Comparison of ENCODE assay signal across 13 cellular contexts in the genomic region with DNA sequence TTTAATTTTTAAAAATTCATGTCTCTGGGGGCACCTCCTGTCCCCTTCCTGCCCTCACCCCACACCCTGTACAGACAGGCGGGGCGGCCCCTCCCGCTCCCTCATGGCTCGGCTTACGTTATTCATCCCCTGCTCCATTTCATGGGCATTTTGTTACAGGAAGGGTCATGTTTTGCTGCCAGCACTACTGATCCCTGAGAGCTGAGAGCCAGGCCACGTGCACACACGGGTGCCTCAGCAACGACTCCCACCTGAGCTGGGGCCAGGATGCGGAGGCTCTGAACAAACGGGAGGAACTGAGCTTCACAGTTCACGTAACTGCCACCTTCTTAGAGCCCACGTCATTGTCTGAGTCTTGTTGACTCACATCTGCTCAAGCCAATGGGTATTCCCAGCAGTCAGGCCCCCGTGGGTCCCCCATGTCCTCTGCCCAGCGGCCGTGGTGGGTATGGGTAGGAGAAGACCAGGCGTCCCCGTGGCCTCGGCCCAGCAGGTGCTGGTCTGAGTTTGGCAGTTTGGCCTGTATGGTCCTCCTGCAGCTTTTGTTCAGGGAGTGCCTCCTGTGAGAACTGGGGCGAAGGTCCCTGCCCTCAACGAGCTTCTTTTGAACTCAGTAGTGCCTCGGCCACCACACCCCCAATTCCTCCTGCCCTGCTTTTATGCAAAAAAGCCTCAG. TPM values are rescaled to one million over a fixed set of nuclear protein-coding genes. Genes with fewer than 3 reads are reported as not detected.
A peak's percentile ranks its signal among the peaks of the same experiment; 100 is the strongest.
DNase-seq lines count a peak whose midpoint lies in the region; ATAC-seq and TF ChIP-seq lines count a peak whose summit lies in the region.
"Had no signal": no experiment of that assay in that cellular context is flagged by ENCODE, and none has a peak within 500 bp of the region (broad histone marks: within the 10 kb centered on the region; RNA-seq: fewer than 3 reads in every experiment).

No MANE protein-coding gene starts in this region.

- WGBS in IMR-90 (ENCODE audit: extremely low coverage in 2 of 2, insufficient read length in 1 of 2), 2 experiments = 56% methylated on average over 12 of the region's 21 CpGs; no CpG with 5 or more reads in 1 of the 2 experiments

- H3K56ac ChIP-seq in IMR-90 (ENCODE audit: extremely low read depth, insufficient read depth, low read length) = no peak overlapping the region

- CTCF ChIA-PET in activated CD4-positive, alpha-beta T cell treated with anti-CD3 and anti-CD28 coated beads for 36 hours (lab: Charles Lee) = interaction anchor here (1.1 to 1.5 kb wide), 2 partner anchors 12 to 17 kb away, joined by 3 read pairs; no protein-coding TSS in a partner anchor
- CTCF ChIA-PET in IMR-90 (lab: Yijun Ruan, JAX) = no interaction called here
- CTCF ChIA-PET in activated CD8-positive, alpha-beta T cell treated with anti-CD3 and anti-CD28 coated beads, Interleukin-2, amount 10 ng/mL, durations not matched to agents 7 days and 5 days (lab: Charles Lee) = interaction anchor here (1.0 to 1.2 kb wide), 2 partner anchors 17 to 75 kb away, joined by 3 to 4 read pairs; a partner anchor contains a TSS

- no peak overlapping the region for H3K23ac ChIP-seq in IMR-90 (ENCODE audit: low read depth, low read length)

- in situ Hi-C loops in IMR-90 (cut with MboI; ENCODE audit: low sequenced_read_pairs) = no loop called here
- in situ Hi-C loops in ACHN (cut with HindIII; ENCODE audit: low pct_ligation_motif_present, low pct_unique_long_range_greater_than_20kb, low sequenced_read_pairs) = no loop called here

- H4K91ac ChIP-seq in IMR-90 (ENCODE audit: insufficient read depth, low read depth, low read length) = no peak overlapping the region

- H3K27me3 ChIP-seq in IMR-90 (ENCODE audit: control insufficient read depth, insufficient read depth, low read length) = peaks cover 19% of the 10 kb centered on the region
- peaks cover 15% of the 10 kb centered on the region for H3K27me3 ChIP-seq in osteoblast (ENCODE audit: insufficient read depth, low read length)

- H3K14ac ChIP-seq in IMR-90 (replicated peaks; ENCODE audit: low read depth, low read length) = no peak overlapping the region

- peak; percentile 52 for ATAC-seq in activated CD4-positive, alpha-beta T cell treated with anti-CD3 and anti-CD28 coated beads for 36 hours
- no peak for ATAC-seq in IMR-90 (ENCODE audit: low read depth)
- peak; percentile 17 for ATAC-seq in activated CD8-positive, alpha-beta T cell treated with anti-CD3 and anti-CD28 coated beads, Interleukin-2, amount 10 ng/mL, durations not matched to agents 7 days and 5 days

- no peak overlapping the region for H2BK20ac ChIP-seq in IMR-90 (ENCODE audit: low read depth, low read length)

- H3K27me3 Mint-ChIP-seq in activated CD4-positive, alpha-beta T cell treated with anti-CD3 and anti-CD28 coated beads for 36 hours = peaks cover 19% of the 10 kb centered on the region
- H3K27me3 Mint-ChIP-seq in activated CD8-positive, alpha-beta T cell treated with anti-CD3 and anti-CD28 coated beads, Interleukin-2, amount 10 ng/mL, durations not matched to agents 7 days and 5 days (ENCODE audit: low read depth) = peaks cover 19% of the 10 kb centered on the region

- H3K36me3 Mint-ChIP-seq in activated CD4-positive, alpha-beta T cell treated with anti-CD3 and anti-CD28 coated beads for 36 hours (ENCODE audit: low read depth) = no peaks in the 10 kb centered on the region
- H3K36me3 Mint-ChIP-seq in activated CD8-positive, alpha-beta T cell treated with anti-CD3 and anti-CD28 coated beads, Interleukin-2, amount 10 ng/mL, durations not matched to agents 7 days and 5 days (ENCODE audit: low read depth) = no peaks in the 10 kb centered on the region

- no peak for DNase-seq in activated CD4-positive, alpha-beta T cell treated with anti-CD3 and anti-CD28 coated beads for 36 hours
- DNase-seq in activated CD4-positive, alpha-beta T cell treated with anti-CD3 and anti-CD28 coated beads, Interleukin-2, amount 50 U/mL, for 48 hours = no peak
- DNase-seq in IMR-90 = no peak
- no peak for DNase-seq in activated CD8-positive, alpha-beta T cell treated with anti-CD3 and anti-CD28 coated beads, Interleukin-2, amount 10 ng/mL, durations not matched to agents 7 days and 5 days
- no peak for DNase-seq in osteoblast (ENCODE audit: insufficient read length, low spot score, missing footprints)
- no peak for DNase-seq in ACHN
- DNase-seq in EL = no peak
- no peak for DNase-seq in Kasumi-1 (lab: John Stamatoyannopoulos, UW)
- DNase-seq: activated CD8-positive, alpha-beta memory T cell treated with anti-CD3 and anti-CD28 coated beads for 24 hours; NCI-H774 had no signal

- no peaks in the 10 kb centered on the region for H3K79me2 ChIP-seq in osteoblast (ENCODE audit: insufficient read depth, low read length)

- H3K4me2 ChIP-seq in IMR-90 (ENCODE audit: low read depth, low read length) (no peak overlapping the region), osteoblast (ENCODE audit: insufficient read depth, low read length) (peak overlapping the region; percentile 38)

- H3K18ac ChIP-seq in IMR-90 (ENCODE audit: low read depth, low read length) = no peak overlapping the region

- BruUV-seq in IMR-90 (replicated peaks; lab: Mats Ljungman, UMichigan) = no TSS peak

- H3K79me1 ChIP-seq in IMR-90 (ENCODE audit: low read depth in 1 of 2, low read length in 2 of 2) = no peaks in the 10 kb centered on the region

- H4K5ac ChIP-seq in IMR-90 (ENCODE audit: low read depth, low read length) = no peak overlapping the region

- dilution Hi-C loops in IMR-90 (cut with HindIII; ENCODE audit: low sequenced_read_pairs, unreplicated experiment) = no loop called here

- H3K4me1 Mint-ChIP-seq in activated CD4-positive, alpha-beta T cell treated with anti-CD3 and anti-CD28 coated beads for 36 hours = peaks cover 20% of the 10 kb centered on the region
- H3K4me1 Mint-ChIP-seq in activated CD8-positive, alpha-beta T cell treated with anti-CD3 and anti-CD28 coated beads, Interleukin-2, amount 10 ng/mL, durations not matched to agents 7 days and 5 days (ENCODE audit: low read depth) = peaks cover 26% of the 10 kb centered on the region

- no peak for TF ChIP-seq CTCF in IMR-90 (conservative IDR thresholded peaks at IDR 0.05; ENCODE audit: low read depth, low read length)
- TF ChIP-seq CTCF in osteoblast (IDR thresholded peaks at IDR 0.05; ENCODE audit: extremely low read depth, low read depth, low read length) = no peak

- POLR2A ChIA-PET in activated CD4-positive, alpha-beta T cell treated with anti-CD3 and anti-CD28 coated beads for 36 hours (lab: Charles Lee) = interaction anchor here (0.7 to 1.0 kb wide), 2 partner anchors 16 to 584 kb away, joined by 3 read pairs; no protein-coding TSS in a partner anchor
- POLR2A ChIA-PET in IMR-90 (lab: Charles Lee; ENCODE audit: unreplicated experiment) = no interaction called here
- POLR2A ChIA-PET in activated CD8-positive, alpha-beta T cell treated with anti-CD3 and anti-CD28 coated beads, Interleukin-2, amount 10 ng/mL, durations not matched to agents 7 days and 5 days (lab: Charles Lee) = interaction anchor here (0.6 kb wide), 1 partner anchor 95 kb away, joined by 3 read pairs; no protein-coding TSS in a partner anchor

- H3K9me3 Mint-ChIP-seq in activated CD4-positive, alpha-beta T cell treated with anti-CD3 and anti-CD28 coated beads for 36 hours (ENCODE audit: low read depth) = no peaks in the 10 kb centered on the region
- no peaks in the 10 kb centered on the region for H3K9me3 Mint-ChIP-seq in activated CD8-positive, alpha-beta T cell treated with anti-CD3 and anti-CD28 coated beads, Interleukin-2, amount 10 ng/mL, durations not matched to agents 7 days and 5 days (ENCODE audit: insufficient read depth)
- H3K9me3 Mint-ChIP-seq: memory B cell had no signal

- no peak for TF ChIP-seq RAD21 in IMR-90 (IDR thresholded peaks at IDR 0.05; ENCODE audit: low read length)

- no peak overlapping the region for H2BK5ac ChIP-seq in IMR-90 (ENCODE audit: low read depth, low read length, poor library complexity, severe bottlenecking)

- no peaks in the 10 kb centered on the region for H3K9me3 ChIP-seq in IMR-90 (ENCODE audit: control insufficient read depth, insufficient read depth, low read length)
- H3K9me3 ChIP-seq in osteoblast (ENCODE audit: low read depth, low read length) = no peaks in the 10 kb centered on the region
- H3K9me3 ChIP-seq: neutrophil had no signal

- H4K8ac ChIP-seq in IMR-90 (ENCODE audit: low read depth in 2 of 2, low read length in 2 of 2) = no peak overlapping the region

- H2BK120ac ChIP-seq in IMR-90 (ENCODE audit: low read depth, low read length) = no peak overlapping the region

- no peak overlapping the region for H2AK9ac ChIP-seq in IMR-90 (replicated peaks; ENCODE audit: low read depth, low read length, poor library complexity)

- H3K4me1 ChIP-seq in IMR-90 (ENCODE audit: control insufficient read depth, insufficient read depth, low read length) = peaks cover 4% of the 10 kb centered on the region; the same call in 1 of the 2 replicates
- H3K4me1 ChIP-seq in osteoblast (ENCODE audit: insufficient read depth, low read length) = peaks cover 9% of the 10 kb centered on the region

- no peak overlapping the region for H3K4me3 Mint-ChIP-seq in activated CD4-positive, alpha-beta T cell treated with anti-CD3 and anti-CD28 coated beads for 36 hours
- no peak overlapping the region for H3K4me3 Mint-ChIP-seq in activated CD8-positive, alpha-beta T cell treated with anti-CD3 and anti-CD28 coated beads, Interleukin-2, amount 10 ng/mL, durations not matched to agents 7 days and 5 days
- H3K4me3 Mint-ChIP-seq: memory B cell had no signal

- H3K9ac ChIP-seq in IMR-90 (ENCODE audit: low read depth, low read length) = no peak overlapping the region

- H4K20me1 ChIP-seq in IMR-90 (ENCODE audit: insufficient read depth, low read length) = no peaks in the 10 kb centered on the region
- H4K20me1 ChIP-seq in osteoblast (ENCODE audit: insufficient read depth, low read length) = no peaks in the 10 kb centered on the region

- no peaks in the 10 kb centered on the region for H3K36me3 ChIP-seq in IMR-90 (ENCODE audit: control insufficient read depth, insufficient read depth, low read length)
- H3K36me3 ChIP-seq in osteoblast (ENCODE audit: insufficient read depth, low read length) = no peaks in the 10 kb centered on the region
- H3K36me3 ChIP-seq: neutrophil had no signal

- no peak overlapping the region for H3K27ac ChIP-seq in IMR-90 (ENCODE audit: insufficient read depth, low read length)
- H3K27ac ChIP-seq in osteoblast (ENCODE audit: low read depth, low read length) = no peak overlapping the region
- H3K27ac ChIP-seq: coronary artery, neutrophil had no signal

- no peak overlapping the region for H3K4me3 ChIP-seq in IMR-90 (ENCODE audit: insufficient read depth, low read depth, low read length)
- no peak overlapping the region for H3K4me3 ChIP-seq in osteoblast (ENCODE audit: insufficient read depth, low read length)
- H3K4me3 ChIP-seq: coronary artery had no signal

- H2AFZ ChIP-seq in IMR-90 (replicated peaks; ENCODE audit: low read length, poor library complexity) (peak overlapping the region; percentile 36), osteoblast (ENCODE audit: low read length) (no peak overlapping the region)

- H3K27ac Mint-ChIP-seq in activated CD4-positive, alpha-beta T cell treated with anti-CD3 and anti-CD28 coated beads for 36 hours = no peak overlapping the region
- no peak overlapping the region for H3K27ac Mint-ChIP-seq in activated CD8-positive, alpha-beta T cell treated with anti-CD3 and anti-CD28 coated beads, Interleukin-2, amount 10 ng/mL, durations not matched to agents 7 days and 5 days
- H3K27ac Mint-ChIP-seq: memory B cell had no signal

- no peak for TF ChIP-seq POLR2A in IMR-90 (IDR thresholded peaks at IDR 0.05; ENCODE audit: low read depth, low read length)

- no peak overlapping the region for H2AK5ac ChIP-seq in IMR-90 (ENCODE audit: low read depth, low read length)

- H2BK15ac ChIP-seq in IMR-90 (ENCODE audit: low read depth, low read length) = no peak overlapping the region

- intact Hi-C loops in activated CD4-positive, alpha-beta T cell treated with anti-CD3 and anti-CD28 coated beads for 36 hours (cut with DNase I, micrococcal nuclease) = no loop called here
- intact Hi-C loops in IMR-90 (cut with micrococcal nuclease) = no loop called here

- no peak overlapping the region for H3K4ac ChIP-seq in IMR-90 (ENCODE audit: low read depth, low read length)

- no peaks in the 10 kb centered on the region for H3K9me1 ChIP-seq in IMR-90 (ENCODE audit: insufficient read depth, low read length)

RNA-seq across cellular contexts. Expression of a gene that starts 16.4 kb away (rescaled TPM):
- total RNA-seq in activated CD4-positive, alpha-beta T cell treated with anti-CD3 and anti-CD28 coated beads for 36 hours = 1 to 10 TPM in 1 of 2 experiments, under 1 TPM in 1; 0.74 to 1.3 TPM
- total RNA-seq in IMR-90 (2012; rRNA removed) (0.36 and 0.83 TPM in 2 replicates), osteoblast (1.8 and 2.9 TPM in 2 replicates)
- 0.94 and 1.1 TPM in 2 replicates for polyA plus RNA-seq in IMR-90 (2012; rRNA removed)
- 0.65 and 1.3 TPM in 2 replicates for polyA plus RNA-seq in IMR-90 (2012; cell fraction: cytosol; rRNA removed)
- 0.46 and 0.95 TPM in 2 replicates for polyA plus RNA-seq in IMR-90 (2012; cell fraction: nucleus; rRNA removed; ENCODE audit: low replicate concordance)
- 1 to 10 TPM; 1.8 to 1.9 TPM for total RNA-seq in activated CD8-positive, alpha-beta T cell treated with anti-CD3 and anti-CD28 coated beads, Interleukin-2, amount 10 ng/mL, durations not matched to agents 7 days and 5 days
